ENCODE assay signal across 38 cellular contexts in the genomic region with DNA sequence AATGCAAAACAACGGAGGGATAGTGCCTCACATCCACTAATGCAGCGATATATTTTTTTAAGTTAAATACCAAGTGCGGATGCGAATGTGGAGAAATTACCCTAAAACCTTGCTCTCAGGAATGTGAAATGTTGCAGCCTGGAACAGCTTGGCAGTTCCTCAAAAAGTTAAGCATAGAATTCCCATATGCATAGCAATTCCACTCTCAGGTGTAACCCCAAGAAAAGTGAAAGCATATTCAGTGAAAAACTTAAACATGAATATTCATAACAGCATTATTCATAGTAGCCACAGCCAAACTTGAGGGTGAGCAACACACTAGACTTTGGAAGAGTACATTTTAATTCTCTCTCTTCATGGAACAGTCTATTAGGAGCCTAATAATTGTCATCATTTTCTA.
"Had no signal": no experiment of that assay in that cellular context is flagged by ENCODE, and none has a peak within 500 bp of the region (broad histone marks: within the 10 kb centered on the region; RNA-seq: fewer than 3 reads in every experiment).

No MANE protein-coding gene starts in this region.

- H3K9me3 ChIP-seq: ascending aorta, body of pancreas had no signal

- H3K27me3 Mint-ChIP-seq: activated CD4-positive, alpha-beta memory T cell treated with anti-CD3 and anti-CD28 coated beads, Interleukin-2, amount 10 ng/mL, durations not matched to agents 7 days and 5 days; activated CD8-positive, alpha-beta memory T cell treated with anti-CD3 and anti-CD28 coated beads, Interleukin-2, amount 10 ng/mL, durations not matched to agents 7 days and 5 days had no signal

- H3K27ac Mint-ChIP-seq: activated CD4-positive, alpha-beta memory T cell treated with anti-CD3 and anti-CD28 coated beads, Interleukin-2, amount 10 ng/mL, durations not matched to agents 7 days and 5 days; activated CD8-positive, alpha-beta memory T cell treated with anti-CD3 and anti-CD28 coated beads, Interleukin-2, amount 10 ng/mL, durations not matched to agents 7 days and 5 days; activated naive CD4-positive, alpha-beta T cell treated with anti-CD3 and anti-CD28 coated beads, Interleukin-2, amount 50 U/mL, for 24 hours; activated naive CD8-positive, alpha-beta T cell treated with anti-CD3 and anti-CD28 coated beads, Interleukin-2, amount 10 ng/mL, durations not matched to agents 7 days and 5 days; activated T-cell treated with anti-CD3 and anti-CD28 coated beads, Interleukin-2, amount 50 U/mL, for 72 hours; activated T-helper 17 cell treated with anti-CD3 and anti-CD28 coated beads, Interleukin-2, amount 50 U/mL, for 72 hours had no signal

- FAIRE-seq: bronchial epithelial cell, RCC 7860 had no signal

- H3K4me1 ChIP-seq: ascending aorta had no signal

- ATAC-seq: activated CD8-positive, alpha-beta memory T cell treated with anti-CD3 and anti-CD28 coated beads, Interleukin-2, amount 10 ng/mL, durations not matched to agents 7 days and 5 days; activated T-cell treated with anti-CD3 and anti-CD28 coated beads, Interleukin-2, amount 50 U/mL, for 72 hours; activated T-helper 17 cell treated with anti-CD3 and anti-CD28 coated beads, Interleukin-2, amount 50 U/mL, for 72 hours; body of pancreas had no signal

- H3K9me3 Mint-ChIP-seq: activated naive CD4-positive, alpha-beta T cell treated with anti-CD3 and anti-CD28 coated beads, Interleukin-2, amount 50 U/mL, for 24 hours; activated naive CD8-positive, alpha-beta T cell treated with anti-CD3 and anti-CD28 coated beads, Interleukin-2, amount 10 ng/mL, durations not matched to agents 7 days and 5 days had no signal

- H3K27ac ChIP-seq: PC-9, WERI-Rb-1 had no signal

- H2AFZ ChIP-seq: PC-9 had no signal

- H3K4me3 ChIP-seq: ascending aorta, body of pancreas, PC-9 had no signal

- H3K27me3 ChIP-seq: ascending aorta, body of pancreas had no signal

- H3K36me3 ChIP-seq: ascending aorta, WERI-Rb-1 had no signal

- H3K36me3 Mint-ChIP-seq: activated CD8-positive, alpha-beta memory T cell treated with anti-CD3 and anti-CD28 coated beads, Interleukin-2, amount 10 ng/mL, durations not matched to agents 7 days and 5 days; activated naive CD4-positive, alpha-beta T cell treated with anti-CD3 and anti-CD28 coated beads, Interleukin-2, amount 50 U/mL, for 24 hours; activated naive CD8-positive, alpha-beta T cell treated with anti-CD3 and anti-CD28 coated beads, Interleukin-2, amount 10 ng/mL, durations not matched to agents 7 days and 5 days had no signal

- H3K4me2 ChIP-seq: PC-9 had no signal

- DNase-seq: activated CD4-positive, alpha-beta memory T cell treated with anti-CD3 and anti-CD28 coated beads, Interleukin-2, amount 10 ng/mL, durations not matched to agents 7 days and 5 days; activated CD4-positive, alpha-beta T cell treated with anti-CD3 and anti-CD28 coated beads for 1 hour; activated CD4-positive, alpha-beta T cell treated with anti-CD3 and anti-CD28 coated beads for 48 hours; activated CD4-positive, CD25-positive, alpha-beta regulatory T cell; activated CD8-positive, alpha-beta memory T cell treated with anti-CD3 and anti-CD28 coated beads for 24 hours; activated CD8-positive, alpha-beta memory T cell treated with anti-CD3 and anti-CD28 coated beads, Interleukin-2, amount 10 ng/mL, durations not matched to agents 7 days and 5 days; activated CD8-positive, alpha-beta memory T cell treated with anti-CD3 and anti-CD28 coated beads, Interleukin-2, amount 50 U/mL, for 48 hours; activated effector memory CD4-positive, alpha-beta T cell treated with anti-CD3 and anti-CD28 coated beads, Interleukin-2, amount 50 U/mL, for 16 hours; activated naive CD4-positive, alpha-beta T cell treated with Interleukin-2 at 50 U/mL for 16 hours; activated naive CD8-positive, alpha-beta T cell treated with anti-CD3 and anti-CD28 coated beads, Interleukin-2, amount 10 ng/mL, durations not matched to agents 7 days and 5 days; activated T-cell treated with anti-CD3 and anti-CD28 coated beads, Interleukin-2, amount 50 U/mL, for 72 hours; amygdala; body of pancreas; caudate nucleus; cerebellar nuclear complex; Kasumi-1; MM.1S; MV-4-11; NCI-H1092; NCI-H1436 treated with DMSO at 0.1 percent for 48 hours; NCI-H1694 treated with DMSO at 0.1 percent for 48 hours; NCI-H2029; NCI-H345; NCI-H526; NCI-H748 treated with DMSO at 0.1 percent for 48 hours; NK-92 treated with Interleukin-12 subunit alpha and Interleukin-12 subunit beta, amount 100 ng/mL, for 24 hours; PC-9; Right ventricle myocardium superior; SW 1271; T-helper 1 cell; T-helper 2 cell; T-helper 9 cell; WERI-Rb-1 had no signal

- H3K4me1 Mint-ChIP-seq: activated CD4-positive, alpha-beta memory T cell treated with anti-CD3 and anti-CD28 coated beads, Interleukin-2, amount 10 ng/mL, durations not matched to agents 7 days and 5 days; activated CD8-positive, alpha-beta memory T cell treated with anti-CD3 and anti-CD28 coated beads, Interleukin-2, amount 10 ng/mL, durations not matched to agents 7 days and 5 days; activated naive CD4-positive, alpha-beta T cell treated with anti-CD3 and anti-CD28 coated beads, Interleukin-2, amount 50 U/mL, for 24 hours; activated naive CD8-positive, alpha-beta T cell treated with anti-CD3 and anti-CD28 coated beads, Interleukin-2, amount 10 ng/mL, durations not matched to agents 7 days and 5 days; activated T-helper 17 cell treated with anti-CD3 and anti-CD28 coated beads, Interleukin-2, amount 50 U/mL, for 72 hours had no signal

- H3K4me3 Mint-ChIP-seq: activated CD4-positive, alpha-beta memory T cell treated with anti-CD3 and anti-CD28 coated beads, Interleukin-2, amount 10 ng/mL, durations not matched to agents 7 days and 5 days; activated CD8-positive, alpha-beta memory T cell treated with anti-CD3 and anti-CD28 coated beads, Interleukin-2, amount 10 ng/mL, durations not matched to agents 7 days and 5 days; activated naive CD4-positive, alpha-beta T cell treated with anti-CD3 and anti-CD28 coated beads, Interleukin-2, amount 50 U/mL, for 24 hours; activated naive CD8-positive, alpha-beta T cell treated with anti-CD3 and anti-CD28 coated beads, Interleukin-2, amount 10 ng/mL, durations not matched to agents 7 days and 5 days; activated T-cell treated with anti-CD3 and anti-CD28 coated beads, Interleukin-2, amount 50 U/mL, for 72 hours; activated T-helper 17 cell treated with anti-CD3 and anti-CD28 coated beads, Interleukin-2, amount 50 U/mL, for 72 hours had no signal
